In the genomic region with DNA sequence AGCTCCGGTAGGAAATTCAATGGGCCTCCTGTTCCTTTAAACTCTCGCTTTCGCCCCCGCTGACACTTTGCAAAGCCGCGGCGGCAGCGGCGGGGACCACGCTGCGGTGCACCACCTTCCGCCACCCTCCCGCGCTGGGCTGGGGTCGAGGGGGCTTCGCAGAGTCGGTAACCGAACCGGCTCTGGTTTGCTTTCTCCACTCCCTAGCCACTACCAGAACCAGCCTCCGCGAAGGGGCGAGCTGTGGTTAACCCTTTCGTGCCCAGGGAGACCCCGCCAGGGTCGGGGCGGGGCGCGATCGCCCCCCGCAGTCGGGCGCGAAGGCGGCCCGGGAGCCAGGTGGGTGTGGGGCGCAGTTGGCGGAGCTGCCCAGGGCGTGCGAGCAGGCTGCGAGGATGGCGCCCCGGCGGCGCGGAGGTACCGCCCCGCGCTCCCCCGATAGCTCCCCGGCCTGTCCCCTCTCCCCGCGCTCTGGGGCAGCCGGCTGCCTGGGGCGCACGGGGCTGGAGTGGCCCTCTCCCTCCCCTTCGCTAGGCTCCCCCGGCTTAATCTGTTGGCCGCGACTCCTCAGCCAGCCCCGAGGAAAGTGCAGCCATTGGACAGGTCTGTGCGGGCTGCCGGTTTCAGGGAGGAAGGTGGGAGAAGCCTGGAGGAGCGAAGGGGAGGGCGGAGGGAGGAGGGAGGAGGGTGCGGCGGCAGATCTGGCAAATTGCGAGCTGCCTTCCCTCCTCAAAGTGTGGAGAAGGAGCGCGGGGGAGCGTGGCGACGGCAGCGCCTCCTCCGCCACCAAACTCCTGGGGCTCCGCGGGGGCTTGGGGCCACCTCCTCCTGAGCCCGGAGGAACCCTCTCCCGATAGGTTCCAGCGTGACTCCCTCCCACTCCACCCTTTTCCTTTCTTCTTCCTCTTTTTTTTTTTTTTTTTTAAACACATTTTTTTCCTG, we compare ENCODE assay signal across 8 cellular contexts. TPM values are rescaled to one million over a fixed set of nuclear protein-coding genes. Genes with fewer than 3 reads are reported as not detected.
DNase-seq lines count a peak whose midpoint lies in the region; ATAC-seq and TF ChIP-seq lines count a peak whose summit lies in the region.

No MANE protein-coding gene starts in this region.

- H2BK12ac ChIP-seq in mesenchymal stem cell (ENCODE audit: low read length in 2 of 2): peak overlapping the region in 1 of 2 experiments; percentile 71

- peak overlapping the region; percentile 98 for H2BK120ac ChIP-seq in mesenchymal stem cell (ENCODE audit: low read depth, low read length)

- H3K27me3 Mint-ChIP-seq in activated T-cell treated with anti-CD3 and anti-CD28 coated beads, Interleukin-2, amount 50 U/mL, for 4 hours (ENCODE audit: low read depth): peaks cover 44% of the 10 kb centered on the region
- peaks cover 8% of the 10 kb centered on the region for H3K27me3 Mint-ChIP-seq in endothelial cell (ENCODE audit: unreplicated experiment)

- H2AK5ac ChIP-seq in mesenchymal stem cell (ENCODE audit: low read length, severe bottlenecking): no peak overlapping the region

- H3K27ac ChIP-seq in Peyer's patch (peak overlapping the region; percentile 68 to 90 (median 80)), mesenchymal stem cell (ENCODE audit: low read length, poor library complexity, severe bottlenecking) (peak overlapping the region; percentile 72), temporal lobe (ENCODE audit: low read depth, low read length) (peak overlapping the region; percentile 70)

- H3K4me3 ChIP-seq in Peyer's patch (peak overlapping the region; percentile 45 to 86 (median 58)), mesenchymal stem cell (ENCODE audit: insufficient read depth in 1 of 2, low read depth in 1 of 2, low read length in 2 of 2) (peak overlapping the region; percentile 83 to 89)

- TF ChIP-seq CTCF in Peyer's patch (IDR thresholded peaks at IDR 0.05): no peak
- no peak for TF ChIP-seq CTCF in endothelial cell (IDR thresholded peaks at IDR 0.05; ENCODE audit: unreplicated experiment)

- peaks cover 0 to 10% (median 0%) of the 10 kb centered on the region in 4 donors for H3K4me1 ChIP-seq in Peyer's patch
- H3K4me1 ChIP-seq in mesenchymal stem cell (ENCODE audit: control insufficient read depth, insufficient read depth, low read depth, low read length): peaks cover 8% of the 10 kb centered on the region

- H2BK15ac ChIP-seq in mesenchymal stem cell (ENCODE audit: low read depth, poor library complexity, severe bottlenecking): no peak overlapping the region

- H3K4ac ChIP-seq in mesenchymal stem cell (ENCODE audit: low read depth in 1 of 2, low read length in 2 of 2): peak overlapping the region; percentile 78 to 92

- H4K91ac ChIP-seq in mesenchymal stem cell (ENCODE audit: low read length): peak overlapping the region; percentile 77

- peak in 1 of 2 donors; percentile 31 for TF ChIP-seq POLR2A in Peyer's patch (IDR thresholded peaks at IDR 0.05)

- H3K79me1 ChIP-seq in mesenchymal stem cell (replicated peaks; ENCODE audit: low read length, poor library complexity, severe bottlenecking): peaks cover 5% of the 10 kb centered on the region

- H3K36me3 ChIP-seq in Peyer's patch (no peaks in the 10 kb centered on the region), mesenchymal stem cell (ENCODE audit: control insufficient read depth in 1 of 2, insufficient read depth in 2 of 2, low read depth in 1 of 2, low read length in 2 of 2) (no peaks in the 10 kb centered on the region)

- H3K4me1 Mint-ChIP-seq in activated T-cell treated with anti-CD3 and anti-CD28 coated beads, Interleukin-2, amount 50 U/mL, for 4 hours (ENCODE audit: low read depth): no peaks in the 10 kb centered on the region
- H3K4me1 Mint-ChIP-seq in endothelial cell (ENCODE audit: unreplicated experiment): peaks cover 12% of the 10 kb centered on the region

- H3K18ac ChIP-seq in mesenchymal stem cell (ENCODE audit: low read depth in 1 of 2, low read length in 2 of 2): peak overlapping the region; percentile 91 to 99

- peak overlapping the region in 1 of 2 experiments; percentile 96 for H3K14ac ChIP-seq in mesenchymal stem cell (ENCODE audit: low read length in 2 of 2)

- 0% methylated on average over 50 of the region's 79 CpGs for WGBS in mesenchymal stem cell

- peak overlapping the region; percentile 84 for H3K9ac ChIP-seq in mesenchymal stem cell (ENCODE audit: low read length)

- H3K9me3 Mint-ChIP-seq in activated T-cell treated with anti-CD3 and anti-CD28 coated beads, Interleukin-2, amount 50 U/mL, for 4 hours: peaks cover 4% of the 10 kb centered on the region
- no peaks in the 10 kb centered on the region for H3K9me3 Mint-ChIP-seq in endothelial cell (ENCODE audit: unreplicated experiment)

- H3K27me3 ChIP-seq in Peyer's patch (no peaks in the 10 kb centered on the region), mesenchymal stem cell (ENCODE audit: control insufficient read depth in 1 of 2, insufficient read depth in 1 of 2, low read length in 2 of 2) (peaks cover 21 to 29% of the 10 kb centered on the region in 2 experiments)

- H3K9me3 ChIP-seq in Peyer's patch (no peaks in the 10 kb centered on the region), mesenchymal stem cell (ENCODE audit: control insufficient read depth, low read length) (no peaks in the 10 kb centered on the region)

- H2AFZ ChIP-seq in mesenchymal stem cell (ENCODE audit: low read depth, low read length): peak overlapping the region; percentile 91

- peak overlapping the region; percentile 92 for H4K8ac ChIP-seq in mesenchymal stem cell (ENCODE audit: low read length)

- no peak for DNase-seq in activated T-cell treated with anti-CD3 and anti-CD28 coated beads, Interleukin-2, amount 50 U/mL, for 4 hours
- DNase-seq in activated T-cell treated with anti-CD3 and anti-CD28 coated beads for 4 hours (no peak), Peyer's patch (peak; percentile 19 to 78 (median 71)), endothelial cell (ENCODE audit: low spot score) (peak; percentile 75), mesenchymal stem cell (peak; percentile 91), HPDE6-E6E7 (ENCODE audit: extremely low spot score) (no peak)

- peak overlapping the region; percentile 49 to 97 for H3K23ac ChIP-seq in mesenchymal stem cell (ENCODE audit: low read length in 2 of 2)

- H3K4me2 ChIP-seq in mesenchymal stem cell (ENCODE audit: low read length, poor library complexity, severe bottlenecking): peak overlapping the region; percentile 90

- H2BK5ac ChIP-seq in mesenchymal stem cell (ENCODE audit: low read depth, low read length, poor library complexity, severe bottlenecking): peak overlapping the region; percentile 67

- peak overlapping the region; percentile 53 for H3K4me3 Mint-ChIP-seq in activated T-cell treated with anti-CD3 and anti-CD28 coated beads, Interleukin-2, amount 50 U/mL, for 4 hours
- peak overlapping the region; percentile 98 for H3K4me3 Mint-ChIP-seq in endothelial cell (ENCODE audit: unreplicated experiment)

- peak overlapping the region; percentile 94 for H3K27ac Mint-ChIP-seq in endothelial cell (ENCODE audit: unreplicated experiment)

- no peaks in the 10 kb centered on the region for H3K36me3 Mint-ChIP-seq in activated T-cell treated with anti-CD3 and anti-CD28 coated beads, Interleukin-2, amount 50 U/mL, for 4 hours (ENCODE audit: insufficient read depth)
- H3K36me3 Mint-ChIP-seq in endothelial cell (ENCODE audit: low read depth, unreplicated experiment): peaks cover 7% of the 10 kb centered on the region

- peak; percentile 24 to 41 for ATAC-seq in activated T-cell treated with anti-CD3 and anti-CD28 coated beads, Interleukin-2, amount 50 U/mL, for 4 hours
- ATAC-seq in HG02885 (IDR thresholded peaks at IDR 0.05; ENCODE audit: poor library complexity, unreplicated experiment): no peak

RNA-seq across cellular contexts. Expression of gene PLXDC2, which starts 0.5 kb away (rescaled TPM):
- total RNA-seq in activated T-cell treated with anti-CD3 and anti-CD28 coated beads, Interleukin-2, amount 50 U/mL, for 4 hours: under 1 TPM; 0.08 to 0.21 (median 0.16) TPM
- total RNA-seq in Peyer's patch: 10 to 100 TPM; 21.2 to 43.2 (median 32.7) TPM
- total RNA-seq in endothelial cell (ENCODE audit: unreplicated experiment): 73.1 TPM
- 67.1 TPM for polyA plus RNA-seq in mesenchymal stem cell (2013, experiment 1 of 2)
- polyA plus RNA-seq in mesenchymal stem cell (2013, experiment 2 of 2): 66.9 TPM
- total RNA-seq in temporal lobe: 9.3 TPM

Comparison
In these comparisons a context has a peak if more than half of its experiments do, and no peak if none do; other contexts are left out.
1. DNase-seq: peak in Peyer's patch (3 of 3), endothelial cell (single experiment) and mesenchymal stem cell (single experiment); none in activated T-cell treated with anti-CD3 and anti-CD28 coated beads, Interleukin-2, amount 50 U/mL, for 4 hours (single experiment), activated T-cell treated with anti-CD3 and anti-CD28 coated beads for 4 hours (single experiment) and HPDE6-E6E7 (single experiment).
2. Peak in every context shown above with its lines, with median percentiles within 50 percentile points of each other: H3K27ac ChIP-seq.